8 cellular contexts compared by ENCODE assay signal in the genomic region with DNA sequence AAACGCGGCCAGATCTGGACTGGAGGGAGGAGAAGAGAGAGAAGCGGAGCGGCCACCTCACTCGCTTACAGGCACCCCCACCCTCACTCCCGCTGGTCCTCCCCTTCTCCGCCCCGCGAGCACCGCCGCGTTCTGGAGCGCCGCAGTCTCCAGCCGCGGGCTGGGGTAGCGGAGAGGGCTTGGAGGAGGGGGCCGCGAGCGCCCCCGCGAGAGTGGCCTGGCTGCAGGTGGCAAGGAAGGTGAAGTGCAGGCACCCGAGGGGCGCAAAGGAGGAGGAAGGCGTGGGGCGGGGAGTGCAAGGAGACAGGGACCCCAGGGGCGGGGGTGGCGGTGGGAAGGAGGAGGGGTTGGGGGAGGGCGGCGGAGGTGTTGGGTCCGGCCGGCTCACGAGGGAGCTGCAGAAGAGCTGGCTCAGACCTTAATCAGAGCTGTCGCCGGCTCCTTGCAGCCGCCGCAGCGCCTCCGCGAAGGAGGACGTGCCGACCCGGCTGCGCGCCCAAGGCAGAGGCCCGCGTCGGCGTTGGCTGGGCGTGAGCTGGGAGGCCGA. TPM values are rescaled to one million over a fixed set of nuclear protein-coding genes. Genes with fewer than 3 reads are reported as not detected.
DNase-seq lines count a peak whose midpoint lies in the region; TF ChIP-seq lines count a peak whose summit lies in the region.
"Had no signal": no experiment of that assay in that cellular context is flagged by ENCODE, and none has a peak within 500 bp of the region (broad histone marks: within the 10 kb centered on the region; RNA-seq: fewer than 3 reads in every experiment).

A gene with protein sequence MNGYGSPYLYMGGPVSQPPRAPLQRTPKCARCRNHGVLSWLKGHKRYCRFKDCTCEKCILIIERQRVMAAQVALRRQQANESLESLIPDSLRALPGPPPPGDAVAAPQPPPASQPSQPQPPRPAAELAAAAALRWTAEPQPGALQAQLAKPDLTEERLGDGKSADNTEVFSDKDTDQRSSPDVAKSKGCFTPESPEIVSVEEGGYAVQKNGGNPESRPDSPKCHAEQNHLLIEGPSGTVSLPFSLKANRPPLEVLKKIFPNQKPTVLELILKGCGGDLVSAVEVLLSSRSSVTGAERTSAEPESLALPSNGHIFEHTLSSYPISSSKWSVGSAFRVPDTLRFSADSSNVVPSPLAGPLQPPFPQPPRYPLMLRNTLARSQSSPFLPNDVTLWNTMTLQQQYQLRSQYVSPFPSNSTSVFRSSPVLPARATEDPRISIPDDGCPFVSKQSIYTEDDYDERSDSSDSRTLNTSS (plus strand): TSS at position 398 of the 547 bp plus-strand sequence. CDS start 347 bp downstream, outside the sequence.

- no peak within 1 kb of the TSS for H3K9ac ChIP-seq in GM23248

- H4K20me1 ChIP-seq in GM23248 (ENCODE audit: insufficient read depth) (no peaks in the 10 kb centered on the region), osteoblast (ENCODE audit: insufficient read depth, low read length) (no peaks in the 10 kb centered on the region)

- no peak within 1 kb of the TSS for H2AFZ ChIP-seq in GM23248
- H2AFZ ChIP-seq in osteoblast (ENCODE audit: low read length) = no peak within 1 kb of the TSS

- H3K79me2 ChIP-seq in GM23248 (ENCODE audit: insufficient read depth) = no peaks in the 10 kb centered on the region
- H3K79me2 ChIP-seq in osteoblast (ENCODE audit: insufficient read depth, low read length) = no peaks in the 10 kb centered on the region

- DNase-seq in GM23248 (peak; percentile 23), NCI-H1105 (lab: John Stamatoyannopoulos, UW) (peak; percentile 60), dorsolateral prefrontal cortex (no peak), osteoblast (ENCODE audit: insufficient read length, low spot score, missing footprints) (peak; percentile 84), cerebellar cortex (ENCODE audit: low spot score) (no peak), AG08395 (ENCODE audit: low spot score) (no peak)
- DNase-seq in stimulated activated naive CD4-positive, alpha-beta T cell treated with Interleukin-2 at 50 U/mL for 16 hours (lab: John Stamatoyannopoulos, UW) = no peak

- H3K9me3 ChIP-seq in GM23248 (ENCODE audit: low read depth) (no peaks in the 10 kb centered on the region), osteoblast (ENCODE audit: low read depth, low read length) (no peaks in the 10 kb centered on the region)

- no peaks in the 10 kb centered on the region for H3K9me2 ChIP-seq in GM23248 (ENCODE audit: insufficient read depth)

- no peaks in the 10 kb centered on the region for H3K4me1 ChIP-seq in GM23248 (ENCODE audit: insufficient read depth)
- no peaks in the 10 kb centered on the region for H3K4me1 ChIP-seq in osteoblast (ENCODE audit: insufficient read depth, low read length)

- intact Hi-C loops in dorsolateral prefrontal cortex (cut with DNase I) = no loop called here

- in situ Hi-C loops in GM23248 (cut with MboI) = loop anchor here (25.0 kb wide), 1 partner anchor 364 kb away; no protein-coding TSS in a partner anchor

- H3F3A ChIP-seq in GM23248 (ENCODE audit: insufficient read depth) = no peaks in the 10 kb centered on the region

- WGBS in GM23248 (ENCODE audit: low coverage in 1 of 2, low lambda C conversion rate in 2 of 2, missing lambda C conversion rate in 2 of 2), 2 experiments = 5% methylated on average over 37 to 38 of the region's 51 CpGs

- H3K27ac ChIP-seq in GM23248 = no peak within 1 kb of the TSS
- H3K27ac ChIP-seq in dorsolateral prefrontal cortex = no peak within 1 kb of the TSS
- no peak within 1 kb of the TSS for H3K27ac ChIP-seq in osteoblast (ENCODE audit: low read depth, low read length)

- peaks cover 85% of the 10 kb centered on the region for H3K27me3 ChIP-seq in GM23248 (replicated peaks; ENCODE audit: insufficient read depth)
- peaks cover 28 to 100% (median 96%) of the 10 kb centered on the region in 45 donors for H3K27me3 ChIP-seq in dorsolateral prefrontal cortex
- peaks cover 59% of the 10 kb centered on the region for H3K27me3 ChIP-seq in osteoblast (ENCODE audit: insufficient read depth, low read length)

- H3K36me3 ChIP-seq in GM23248 (ENCODE audit: low read depth) = no peaks in the 10 kb centered on the region
- H3K36me3 ChIP-seq in osteoblast (ENCODE audit: insufficient read depth, low read length) = no peaks in the 10 kb centered on the region

- no peak within 1 kb of the TSS for H3K4me3 ChIP-seq in GM23248
- peak within 1 kb of the TSS in 38 of 59 donors; percentile 2 to 52 (median 28) for H3K4me3 ChIP-seq in dorsolateral prefrontal cortex
- no peak within 1 kb of the TSS for H3K4me3 ChIP-seq in osteoblast (ENCODE audit: insufficient read depth, low read length)

- H3K4me2 ChIP-seq in GM23248 (ENCODE audit: unreplicated experiment) (no peak within 1 kb of the TSS), osteoblast (ENCODE audit: insufficient read depth, low read length) (no peak within 1 kb of the TSS)

- TF ChIP-seq CTCF in dorsolateral prefrontal cortex (IDR thresholded peaks at IDR 0.05 in 54 of 56, conservative IDR thresholded peaks at IDR 0.05 in 2 of 56; ENCODE audit: low read depth in 1 of 56, partially characterized antibody in 56 of 56) = no peak
- TF ChIP-seq CTCF in osteoblast (IDR thresholded peaks at IDR 0.05; ENCODE audit: extremely low read depth, low read depth, low read length) = no peak

RNA-seq across cellular contexts. Expression of the gene that starts here (rescaled TPM):
- not detected in 2 replicates for total RNA-seq in GM23248 (2014; rRNA removed; shearing (Covaris generic))
- not detected in 2 replicates for polyA plus RNA-seq in GM23248 (2016; fragmentation: Nextera tagmentation; extraction: Ambion mirVana)
- total RNA-seq in dorsolateral prefrontal cortex = 1 to 10 TPM in 52 of 120 experiments, under 1 TPM in 58, not detected in 10; 0.19 to 5.7 (median 0.93) TPM
- not detected in 2 replicates for total RNA-seq in osteoblast
- total RNA-seq: dermis microvascular lymphatic vessel endothelial cell had no signal

Comparison
In these comparisons a context has a peak if more than half of its experiments do, and no peak if none do; other contexts are left out.
1. Peak in DNase-seq in GM23248; RNA of the gene not detected or under 1 TPM.
2. Peak in DNase-seq in osteoblast; RNA of the gene not detected or under 1 TPM.
3. H3K4me3 ChIP-seq: peak in dorsolateral prefrontal cortex (38 of 59); none in GM23248 (single experiment) and osteoblast (single experiment).